In genomic region chr5:39073759-39074008, GRCh38 we compare ENCODE assay signal across 8 cellular contexts. TPM values are rescaled to one million over a fixed set of nuclear protein-coding genes. Genes with fewer than 3 reads are reported as not detected.
A peak's percentile ranks its signal among the peaks of the same experiment; 100 is the strongest.
DNase-seq lines count a peak whose midpoint lies in the region; ATAC-seq and TF ChIP-seq lines count a peak whose summit lies in the region.

No MANE protein-coding gene starts in this region.

- H3K36me3 Mint-ChIP-seq in progenitor cell of endocrine pancreas (ENCODE audit: insufficient read depth): peaks cover 5% of the 10 kb centered on the region

- peak overlapping the region; percentile 99 for H3K4me3 ChIP-seq in RWPE2 (ENCODE audit: severe bottlenecking)
- peak overlapping the region; percentile 90 to 99 (median 96) for H3K4me3 ChIP-seq in esophagus squamous epithelium

- H3K27me3 ChIP-seq in RWPE2 (ENCODE audit: insufficient read depth, poor library complexity, severe bottlenecking) (no peaks in the 10 kb centered on the region), esophagus squamous epithelium (no peaks in the 10 kb centered on the region)

- intact Hi-C loops in esophagus squamous epithelium (cut with DNase I): no loop called here

- no peak for TF ChIP-seq POLR2A in esophagus squamous epithelium (IDR thresholded peaks at IDR 0.05)

- H3K9me3 ChIP-seq in RWPE2 (ENCODE audit: severe bottlenecking): no peaks in the 10 kb centered on the region
- no peaks in the 10 kb centered on the region for H3K9me3 ChIP-seq in esophagus squamous epithelium

- DNase-seq in NCI-H2171 (lab: John Stamatoyannopoulos, UW): peak; percentile 19
- no peak for DNase-seq in NCI-H2171 treated with DMSO at 0.1 percent for 48 hours (lab: John Stamatoyannopoulos, UW)
- DNase-seq in RWPE2 (ENCODE audit: low spot score): no peak
- DNase-seq in esophagus squamous epithelium (lab: John Stamatoyannopoulos, UW): no peak
- peak; percentile 45 for DNase-seq in progenitor cell of endocrine pancreas (ENCODE audit: low spot score, unreplicated experiment)
- no peak for DNase-seq in kidney glomerular epithelial cell (lab: John Stamatoyannopoulos, UW)
- no peak for DNase-seq in stimulated activated CD4-positive, alpha-beta T cell treated with anti-CD3 and anti-CD28 coated beads, Interleukin-4, amount 100 ng/mL, for 4 hours

- peaks cover 14% of the 10 kb centered on the region for H3K4me1 Mint-ChIP-seq in progenitor cell of endocrine pancreas (ENCODE audit: low read depth)

- TF ChIP-seq CTCF in RWPE2 (IDR thresholded peaks at IDR 0.05; ENCODE audit: poor library complexity, severe bottlenecking) (no peak), esophagus squamous epithelium (IDR thresholded peaks at IDR 0.05) (no peak), progenitor cell of endocrine pancreas (IDR thresholded peaks at IDR 0.05; ENCODE audit: unreplicated experiment) (no peak)

- peak overlapping the region; percentile 100 for H3K27ac Mint-ChIP-seq in progenitor cell of endocrine pancreas

- peaks cover 32% of the 10 kb centered on the region for H3K36me3 ChIP-seq in RWPE2 (ENCODE audit: low read depth)
- H3K36me3 ChIP-seq in esophagus squamous epithelium: peaks cover 0 to 2% (median 0%) of the 10 kb centered on the region in 3 donors

- H3K4me3 Mint-ChIP-seq in progenitor cell of endocrine pancreas (ENCODE audit: low read depth): peak overlapping the region; percentile 95

- H3K27ac ChIP-seq in RWPE2 (ENCODE audit: poor library complexity, severe bottlenecking) (peak overlapping the region; percentile 91), esophagus squamous epithelium (peak overlapping the region; percentile 98 to 99 (median 98))

- ATAC-seq in HG02678 (IDR thresholded peaks at IDR 0.05; ENCODE audit: unreplicated experiment) (peak; percentile 24), RWPE2 (ENCODE audit: low read depth) (peak; percentile 26)

- H3K9me3 Mint-ChIP-seq in progenitor cell of endocrine pancreas (ENCODE audit: low read depth): no peaks in the 10 kb centered on the region

- H3K4me1 ChIP-seq in RWPE2 (ENCODE audit: insufficient read depth, poor library complexity, severe bottlenecking) (peaks cover 33% of the 10 kb centered on the region), esophagus squamous epithelium (peaks cover 0 to 50% (median 17%) of the 10 kb centered on the region in 3 donors)

- WGBS in esophagus squamous epithelium, 2 donors: no CpG with 5 or more reads among the region's 27 CpGs

- H3K27me3 Mint-ChIP-seq in progenitor cell of endocrine pancreas: no peaks in the 10 kb centered on the region

RNA-seq across cellular contexts. Expression of gene RICTOR, which starts 0.5 kb away (rescaled TPM):
- total RNA-seq in esophagus squamous epithelium (10 to 100 TPM; 11.1 to 32.6 (median 18.2) TPM), progenitor cell of endocrine pancreas (37.1 and 42.2 TPM in 2 replicates)

Comparison
In these comparisons a context has a peak if more than half of its experiments do, and no peak if none do; other contexts are left out.
1. DNase-seq: peak in NCI-H2171 (single experiment) and progenitor cell of endocrine pancreas (single experiment); none in NCI-H2171 treated with DMSO at 0.1 percent for 48 hours (single experiment), RWPE2 (single experiment), esophagus squamous epithelium (single experiment), kidney glomerular epithelial cell (single experiment) and stimulated activated CD4-positive, alpha-beta T cell treated with anti-CD3 and anti-CD28 coated beads, Interleukin-4, amount 100 ng/mL, for 4 hours (0 of 2).